ENCODE assay signal across 14 cellular contexts in the genomic region with DNA sequence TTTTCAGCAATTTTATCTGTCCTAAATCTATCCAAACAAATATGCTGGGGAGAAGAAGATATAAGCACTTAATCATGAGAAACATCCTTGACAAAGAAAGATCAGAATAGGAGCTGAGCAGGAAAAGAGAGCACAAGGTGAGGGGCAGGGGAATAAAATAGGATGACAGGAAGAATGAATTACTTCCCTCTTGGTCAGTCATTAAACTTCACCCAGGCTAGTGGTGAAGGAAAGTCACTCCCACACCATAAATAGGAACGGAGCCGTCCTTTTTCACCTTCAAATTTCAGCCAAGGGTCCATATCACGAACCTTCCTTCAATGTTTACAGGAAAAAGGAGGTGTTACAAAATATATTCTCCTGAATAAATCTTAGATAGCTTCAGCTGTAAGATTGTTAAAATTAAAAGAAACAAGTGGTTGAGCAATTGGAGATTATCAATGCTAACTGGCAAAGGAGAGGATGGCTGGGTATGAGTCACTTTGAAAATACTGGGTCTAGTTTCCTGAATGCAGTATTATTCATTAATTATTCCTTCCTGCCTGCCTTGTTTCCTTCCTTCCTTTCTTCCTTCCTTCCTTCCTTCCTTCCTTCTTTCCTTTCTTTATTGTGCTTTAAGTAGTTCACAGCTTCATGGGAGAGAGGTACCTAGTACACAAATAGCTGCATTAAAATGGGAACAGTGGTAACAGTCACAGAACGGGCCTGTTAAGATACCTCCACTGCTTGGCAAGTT.
DNase-seq lines count a peak whose midpoint lies in the region; ATAC-seq, FAIRE-seq and TF ChIP-seq lines count a peak whose summit lies in the region.
"Had no signal": no experiment of that assay in that cellular context is flagged by ENCODE, and none has a peak within 500 bp of the region (broad histone marks: within the 10 kb centered on the region; RNA-seq: fewer than 3 reads in every experiment).

No MANE protein-coding gene starts in this region.

- CTCF ChIA-PET in GM12878 (lab: Yijun Ruan, JAX): interaction anchor here (1.2 to 3.2 kb wide), 4 partner anchors 9 to 21 kb away, joined by 3 to 19 read pairs (median 4); no protein-coding TSS in a partner anchor

- H3K36me3 ChIP-seq in GM12878 (ENCODE audit: control insufficient read depth in 2 of 2, insufficient read depth in 2 of 2, low read length in 1 of 2): peaks cover 0 to 10% of the 10 kb centered on the region in 2 experiments; a peak in 2 of 4 replicates
- H3K36me3 ChIP-seq: BLaER1, esophagus squamous epithelium had no signal

- no peak overlapping the region for H2AFZ ChIP-seq in GM12878 (ENCODE audit: control insufficient read depth, low read depth, low read length)

- no peak for TF ChIP-seq CTCF in AG10803 (conservative IDR thresholded peaks at IDR 0.05; ENCODE audit: low read length)
- no peak for TF ChIP-seq CTCF in GM12878 (IDR thresholded peaks at IDR 0.05 in 2 of 3, conservative IDR thresholded peaks at IDR 0.05 in 1 of 3; ENCODE audit: control insufficient read depth in 2 of 3, extremely low read depth in 1 of 3, insufficient read depth in 1 of 3, low read depth in 3 of 3, low read length in 3 of 3)
- TF ChIP-seq CTCF in lower leg skin (IDR thresholded peaks at IDR 0.05): no peak

- no peak overlapping the region for H3K4me3 ChIP-seq in AG10803 (ENCODE audit: low read length)
- no peak overlapping the region for H3K4me3 ChIP-seq in GM12878
- H3K4me3 ChIP-seq in lower leg skin (ENCODE audit: low read depth, poor library complexity, severe bottlenecking): no peak overlapping the region
- H3K4me3 ChIP-seq: BLaER1, esophagus squamous epithelium had no signal

- TF ChIP-seq RAD21 in GM12878 (IDR thresholded peaks at IDR 0.05; ENCODE audit: insufficient read depth, low read depth, low read length): no peak

- H3K9me3 ChIP-seq in GM12878 (replicated peaks; ENCODE audit: control insufficient read depth, insufficient read depth, low read length): peaks cover 5% of the 10 kb centered on the region; the same call in 2 of the 3 replicates
- H3K9me3 ChIP-seq: esophagus squamous epithelium had no signal

- H4K20me1 ChIP-seq in GM12878 (ENCODE audit: control insufficient read depth, insufficient read depth): no peaks in the 10 kb centered on the region
- H4K20me1 ChIP-seq: BLaER1 had no signal

- BruUV-seq in GM12878 (replicated peaks; lab: Mats Ljungman, UMichigan): TSS peak; percentile 34

- TF ChIP-seq POLR2A in GM12878 (IDR thresholded peaks at IDR 0.05; ENCODE audit: low read depth, low read length): no peak
- TF ChIP-seq POLR2A in lower leg skin (IDR thresholded peaks at IDR 0.05): no peak

- DNase-seq in AG10803 (ENCODE audit: low read depth) (peak; percentile 15), LHCN-M2 (ENCODE audit: low read depth) (peak; percentile 8), GM12878 (ENCODE audit: low read depth, low spot score) (no peak), kidney tubule cell (ENCODE audit: low spot score) (peak; percentile 68), lower leg skin (ENCODE audit: low spot score in 2 of 2) (no peak)
- DNase-seq in activated naive CD4-positive, alpha-beta T cell treated with anti-CD3 and anti-CD28 coated beads, Interleukin-2, amount 50 U/mL, for 16 hours: no peak
- DNase-seq: esophagus squamous epithelium; midbrain; NCI-H69; SIG-M5; stimulated activated CD8-positive, alpha-beta memory T cell treated with anti-CD3 and anti-CD28 coated beads, Interleukin-4, amount 100 ng/mL, for 48 hours had no signal

- no peaks in the 10 kb centered on the region for H3K79me2 ChIP-seq in GM12878 (ENCODE audit: control insufficient read depth, insufficient read depth, low read length)

- no peak overlapping the region for H3K9ac ChIP-seq in GM12878 (ENCODE audit: control insufficient read depth, insufficient read depth, low read length)
- H3K9ac ChIP-seq: BLaER1 had no signal

- TF ChIP-seq EP300 in GM12878 (IDR thresholded peaks at IDR 0.05; ENCODE audit: borderline replicate concordance in 1 of 2, control insufficient read depth in 1 of 2, low read depth in 2 of 2, low read length in 2 of 2): no peak

- H3K27ac ChIP-seq in GM12878 (ENCODE audit: control insufficient read depth, insufficient read depth): no peak overlapping the region
- H3K27ac ChIP-seq: BLaER1, esophagus squamous epithelium had no signal

- in situ Hi-C loops in GM12878 (cut with MboI): no loop called here

- 67% methylated on average over 4 of the region's 4 CpGs for WGBS in GM12878 (ENCODE audit: insufficient coverage, insufficient replicate concordance, low lambda C conversion rate, missing lambda C conversion rate)
- 61 to 80% methylated on average over 4 of the region's 4 CpGs for WGBS in lower leg skin, 2 donors

- SMC1A ChIA-PET in GM12878 (lab: Charles Lee; ENCODE audit: uncharacterized antibody, unreplicated experiment): interaction anchor here (1.0 to 3.9 kb wide), 11 partner anchors 10 to 75 kb away, joined by 3 to 35 read pairs (median 6); no protein-coding TSS in a partner anchor

- H3K4me2 ChIP-seq in GM12878 (ENCODE audit: control insufficient read depth, insufficient read depth): no peak overlapping the region
- H3K4me2 ChIP-seq: BLaER1 had no signal

- RAD21 ChIA-PET in GM12878 (lab: Charles Lee; ENCODE audit: unreplicated experiment): interaction anchor here (0.9 to 1.7 kb wide), 3 partner anchors 9 to 31 kb away, joined by 3 to 6 read pairs (median 4); no protein-coding TSS in a partner anchor

- no peaks in the 10 kb centered on the region for H3K27me3 ChIP-seq in GM12878 (replicated peaks in 1 of 2; ENCODE audit: control insufficient read depth in 2 of 2, insufficient read depth in 2 of 2, low read length in 1 of 2)
- H3K27me3 ChIP-seq: BLaER1, esophagus squamous epithelium had no signal

- intact Hi-C loops in GM12878 (cut with micrococcal nuclease; ENCODE audit: unreplicated experiment): no loop called here
- intact Hi-C loops in lower leg skin (cut with DNase I; ENCODE audit: low total_unique reads): no loop called here

- peaks cover 3% of the 10 kb centered on the region; the same call in 1 of the 2 replicates for H3K4me1 ChIP-seq in GM12878 (ENCODE audit: control insufficient read depth, insufficient read depth, low read length)

- no peak for FAIRE-seq in GM12878 (lab: Jason Lieb, UNC)

- POLR2A ChIA-PET in GM12878 (lab: Charles Lee): interaction anchor here (0.8 to 1.5 kb wide), 3 partner anchors 8 to 82 kb away, joined by 3 to 4 read pairs (median 3); no protein-coding TSS in a partner anchor

- ATAC-seq in GM12878: 0 out of 3 replicates have a peak, but pooled peaks have one; percentile 20
- no peak for ATAC-seq in HG03108 (IDR thresholded peaks at IDR 0.05; ENCODE audit: unreplicated experiment)
- no peak for ATAC-seq in HG03095 (IDR thresholded peaks at IDR 0.05; ENCODE audit: unreplicated experiment)

TF ChIP-seq in GM12878, 131 proteins besides CTCF, POLR2A, EP300 and RAD21:
- no peak for TF ChIP-seq BCL11A (IDR thresholded peaks at IDR 0.05; ENCODE audit: low read depth, low read length)
- peak in 1 of 2 experiments; percentile 56; a peak in 1 of 4 replicates for TF ChIP-seq ETV6 (conservative IDR thresholded peaks at IDR 0.05 in 1 of 2, IDR thresholded peaks at IDR 0.05 in 1 of 2; ENCODE audit: borderline replicate concordance in 1 of 2, low read depth in 1 of 2)
- TF ChIP-seq RELB (IDR thresholded peaks at IDR 0.05; ENCODE audit: low read depth): no peak

Comparison
In these comparisons a context has a peak if more than half of its experiments do, and no peak if none do; other contexts are left out.
1. DNase-seq: peak in AG10803 (single experiment), LHCN-M2 (single experiment) and kidney tubule cell (single experiment); none in GM12878 (single experiment), activated naive CD4-positive, alpha-beta T cell treated with anti-CD3 and anti-CD28 coated beads, Interleukin-2, amount 50 U/mL, for 16 hours (single experiment) and lower leg skin (0 of 2).